ENCODE assay signal across 13 cellular contexts in the genomic region with DNA sequence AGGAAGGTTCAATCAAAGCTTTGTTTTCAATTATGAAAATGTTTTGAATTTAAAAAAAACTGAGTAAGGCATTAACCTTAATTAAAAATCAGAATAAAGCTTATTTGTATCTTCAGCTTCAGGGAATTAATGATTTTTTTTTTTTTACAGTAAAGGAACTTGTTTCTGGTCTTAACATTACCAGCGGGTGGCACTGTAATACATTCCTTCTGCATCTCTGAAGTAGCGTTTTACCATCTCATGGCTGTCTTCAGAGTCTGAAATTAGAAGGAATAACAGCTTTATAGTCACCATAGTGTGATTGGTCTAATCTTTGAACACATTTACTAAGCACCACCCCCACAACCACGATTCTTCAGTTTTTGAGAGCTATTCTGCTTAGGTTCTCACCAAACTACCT.
DNase-seq lines count a peak whose midpoint lies in the region; ATAC-seq and TF ChIP-seq lines count a peak whose summit lies in the region.
"Had no signal": no experiment of that assay in that cellular context is flagged by ENCODE, and none has a peak within 500 bp of the region (broad histone marks: within the 10 kb centered on the region; RNA-seq: fewer than 3 reads in every experiment).

No MANE protein-coding gene starts in this region.

- no peak overlapping the region for H3K27ac ChIP-seq in 22Rv1
- H3K27ac ChIP-seq: prostate gland had no signal

- DNase-seq in HEK293T (ENCODE audit: extremely low spot score) (peak; percentile 8), amniotic epithelial cell (ENCODE audit: low read depth) (peak; percentile 5), left kidney (ENCODE audit: low read depth, low spot score) (peak; percentile 73), GF-D8 (lab: John Stamatoyannopoulos, UW) (no peak)
- DNase-seq: activated CD4-positive, alpha-beta T cell treated with anti-CD3 and anti-CD28 coated beads, Interleukin-2, amount 50 U/mL, for 1 hour; effector memory CD8-positive, alpha-beta T cell; NCI-H187; Right ventricle myocardium superior had no signal

- CTCF ChIA-PET in HEK293T (lab: Yijun Ruan, JAX) = interaction anchor here (0.6 kb wide), 1 partner anchor 11 kb away, joined by 3 read pairs; no protein-coding TSS in a partner anchor

- ATAC-seq in GM21515 (IDR thresholded peaks at IDR 0.05; ENCODE audit: unreplicated experiment) (no peak), GM18861 (IDR thresholded peaks at IDR 0.05; ENCODE audit: unreplicated experiment) (no peak), HG03432 (IDR thresholded peaks at IDR 0.05; ENCODE audit: unreplicated experiment) (no peak)
- ATAC-seq: effector memory CD8-positive, alpha-beta T cell had no signal

- POLR2A ChIA-PET in HEK293T (lab: Yijun Ruan, JAX) = no interaction called here

- TF ChIP-seq CTCF in 22Rv1 (IDR thresholded peaks at IDR 0.05) = peak; percentile 27

TF ChIP-seq in HEK293T, 16 proteins besides CTCF, POLR2A, EP300 and RAD21:
- no peak for TF ChIP-seq SUZ12 (IDR thresholded peaks at IDR 0.05)
- no peak for TF ChIP-seq FOXA1 (IDR thresholded peaks at IDR 0.05)
- no peak for TF ChIP-seq BHLHE40 (IDR thresholded peaks at IDR 0.05; ENCODE audit: borderline replicate concordance)
- TF ChIP-seq ZNF384 (IDR thresholded peaks at IDR 0.05) = peak; percentile 50; the same call in 1 of the 2 replicates
- TF ChIP-seq ARNT (IDR thresholded peaks at IDR 0.05) = no peak
- TF ChIP-seq NFRKB (IDR thresholded peaks at IDR 0.05) = no peak
- TF ChIP-seq FOXM1 (IDR thresholded peaks at IDR 0.05; ENCODE audit: borderline replicate concordance) = no peak
